ENCODE assay signal across 20 cellular contexts in genomic region chr7:1704326-1705241, GRCh38. TPM values are rescaled to one million over a fixed set of nuclear protein-coding genes. Genes with fewer than 3 reads are reported as not detected.
DNase-seq lines count a peak whose midpoint lies in the region; ATAC-seq and TF ChIP-seq lines count a peak whose summit lies in the region.
"Had no signal": no experiment of that assay in that cellular context is flagged by ENCODE, and none has a peak within 500 bp of the region (broad histone marks: within the 10 kb centered on the region; RNA-seq: fewer than 3 reads in every experiment).

No MANE protein-coding gene starts in this region.

- WGBS in endodermal cell (ENCODE audit: insufficient coverage in 1 of 2, insufficient read length in 1 of 2), 2 experiments, result 85 to 97% methylated on average over 4 to 23 of the region's 23 CpGs

- no peak overlapping the region for H3K27ac ChIP-seq in HCT116 (ENCODE audit: low read depth, low read length)
- no peak overlapping the region for H3K27ac ChIP-seq in endodermal cell (ENCODE audit: low read depth, low read length)
- H3K27ac ChIP-seq: C4-2B, gastroesophageal sphincter, SJCRH30 had no signal

- H2AFZ ChIP-seq in HCT116 (ENCODE audit: low read depth, low read length, poor library complexity, severe bottlenecking), result no peak overlapping the region

- no peak for TF ChIP-seq POLR2A in HCT116 (IDR thresholded peaks at IDR 0.05; ENCODE audit: borderline replicate concordance, extremely low read depth, insufficient read depth, insufficient read length)

- TF ChIP-seq RAD21 in HCT116 (IDR thresholded peaks at IDR 0.05; ENCODE audit: low read depth), result no peak

- no peaks in the 10 kb centered on the region for H3K9me2 ChIP-seq in HCT116 (ENCODE audit: insufficient read depth)

- H3K4me3 Mint-ChIP-seq in activated T-cell treated with anti-CD3 and anti-CD28 coated beads, Interleukin-2, amount 50 U/mL, for 24 hours, result no peak overlapping the region
- H3K4me3 Mint-ChIP-seq in activated T-cell treated with anti-CD3 and anti-CD28 coated beads, Interleukin-2, amount 50 U/mL, for 72 hours, result no peak overlapping the region
- no peak overlapping the region for H3K4me3 Mint-ChIP-seq in endodermal cell
- H3K4me3 Mint-ChIP-seq: activated naive CD4-positive, alpha-beta T cell treated with anti-CD3 and anti-CD28 coated beads, Interleukin-2, amount 50 U/mL, for 24 hours; brain had no signal

- CTCF ChIA-PET in HCT116 (lab: Charles Lee), result no interaction called here

- no peaks in the 10 kb centered on the region for H3K4me1 Mint-ChIP-seq in activated T-cell treated with anti-CD3 and anti-CD28 coated beads, Interleukin-2, amount 50 U/mL, for 24 hours (ENCODE audit: low read depth)
- H3K4me1 Mint-ChIP-seq in activated T-cell treated with anti-CD3 and anti-CD28 coated beads, Interleukin-2, amount 50 U/mL, for 72 hours (ENCODE audit: low read depth), result no peaks in the 10 kb centered on the region
- peaks cover 2% of the 10 kb centered on the region for H3K4me1 Mint-ChIP-seq in endodermal cell
- H3K4me1 Mint-ChIP-seq: activated naive CD4-positive, alpha-beta T cell treated with anti-CD3 and anti-CD28 coated beads, Interleukin-2, amount 50 U/mL, for 24 hours had no signal

- H3K9me3 Mint-ChIP-seq in activated T-cell treated with anti-CD3 and anti-CD28 coated beads, Interleukin-2, amount 50 U/mL, for 24 hours, result peaks cover 13% of the 10 kb centered on the region
- H3K9me3 Mint-ChIP-seq in activated T-cell treated with anti-CD3 and anti-CD28 coated beads, Interleukin-2, amount 50 U/mL, for 72 hours, result peaks cover 3 to 9% of the 10 kb centered on the region in 2 donors
- peaks cover 34% of the 10 kb centered on the region for H3K9me3 Mint-ChIP-seq in endodermal cell

- H3K4me3 ChIP-seq in HCT116 (replicated peaks in 1 of 2; ENCODE audit: low read depth in 1 of 2, low read length in 2 of 2) (no peak overlapping the region), endodermal cell (ENCODE audit: low read length) (no peak overlapping the region)
- H3K4me3 ChIP-seq: gastroesophageal sphincter, SJCRH30 had no signal

- no peaks in the 10 kb centered on the region for H3K4me1 ChIP-seq in HCT116 (ENCODE audit: control insufficient read depth in 1 of 2, insufficient read depth in 2 of 2, low read length in 2 of 2)
- no peaks in the 10 kb centered on the region for H3K4me1 ChIP-seq in endodermal cell (ENCODE audit: control insufficient read depth, insufficient read depth, low read length)
- H3K4me1 ChIP-seq: gastroesophageal sphincter, SJCRH30 had no signal

- H3K9ac ChIP-seq in HCT116 (ENCODE audit: low read length) (no peak overlapping the region), endodermal cell (ENCODE audit: extremely low read depth, low read length, poor library complexity, severe bottlenecking) (no peak overlapping the region)

- peak; percentile 11 for DNase-seq in activated T-cell treated with anti-CD3 and anti-CD28 coated beads, Interleukin-2, amount 50 U/mL, for 24 hours
- no peak for DNase-seq in activated T-cell treated with anti-CD3 and anti-CD28 coated beads, Interleukin-2, amount 50 U/mL, for 72 hours
- DNase-seq in HCT116 (ENCODE audit: low read depth, low spot score), result no peak
- DNase-seq in endodermal cell, result peak; percentile 51
- peak; percentile 49 for DNase-seq in sciatic nerve (ENCODE audit: low spot score)
- no peak for DNase-seq in stimulated activated CD4-positive, alpha-beta T cell treated with anti-CD3 and anti-CD28 coated beads, Interleukin-2, amount 100 ng/mL, for 24 hours
- DNase-seq: activated CD4-positive, alpha-beta T cell treated with anti-CD3 and anti-CD28 coated beads for 1 hour; NCI-H524 treated with DMSO at 0.1 percent for 48 hours; SJCRH30; stimulated activated CD4-positive, alpha-beta T cell treated with anti-CD3 and anti-CD28 coated beads, Interleukin-12 subunit alpha, Interleukin-12 subunit beta, amount 100 ng/mL, for 4 hours had no signal

- H3K79me2 ChIP-seq in HCT116 (ENCODE audit: insufficient read depth, low read length), result no peaks in the 10 kb centered on the region

- no peaks in the 10 kb centered on the region for H4K20me1 ChIP-seq in HCT116 (ENCODE audit: insufficient read depth)

- ATAC-seq in activated T-cell treated with anti-CD3 and anti-CD28 coated beads, Interleukin-2, amount 50 U/mL, for 72 hours (replicated peaks in 1 of 2), result no peak
- ATAC-seq in HCT116, result 0 out of 2 replicates have a peak, but pooled peaks have one; percentile 27
- no peak for ATAC-seq in sciatic nerve
- no peak for ATAC-seq in GM18498 (IDR thresholded peaks at IDR 0.05; ENCODE audit: unreplicated experiment)
- no peak for ATAC-seq in GM21717 (IDR thresholded peaks at IDR 0.05; ENCODE audit: unreplicated experiment)
- ATAC-seq: esophagus mucosa, gastroesophageal sphincter had no signal

- TF ChIP-seq CTCF in HCT116 (IDR thresholded peaks at IDR 0.05 in 2 of 3, conservative IDR thresholded peaks at IDR 0.05 in 1 of 3; ENCODE audit: borderline replicate concordance in 1 of 3, insufficient read depth in 1 of 3, low read depth in 2 of 3, low read length in 2 of 3) (no peak), endodermal cell (conservative IDR thresholded peaks at IDR 0.05) (no peak)

- H3K27ac Mint-ChIP-seq in activated T-cell treated with anti-CD3 and anti-CD28 coated beads, Interleukin-2, amount 50 U/mL, for 24 hours, result no peak overlapping the region
- H3K27ac Mint-ChIP-seq in activated T-cell treated with anti-CD3 and anti-CD28 coated beads, Interleukin-2, amount 50 U/mL, for 72 hours, result no peak overlapping the region
- no peak overlapping the region for H3K27ac Mint-ChIP-seq in endodermal cell
- H3K27ac Mint-ChIP-seq: activated naive CD4-positive, alpha-beta T cell treated with anti-CD3 and anti-CD28 coated beads, Interleukin-2, amount 50 U/mL, for 24 hours had no signal

- H3K36me3 ChIP-seq in HCT116 (ENCODE audit: control insufficient read depth in 1 of 2, insufficient read depth in 2 of 2, low read length in 2 of 2), result no peaks in the 10 kb centered on the region
- no peaks in the 10 kb centered on the region for H3K36me3 ChIP-seq in endodermal cell (ENCODE audit: control insufficient read depth, insufficient read depth, low read length)
- H3K36me3 ChIP-seq: gastroesophageal sphincter, SJCRH30 had no signal

- RAD21 ChIA-PET in HCT116 (lab: Charles Lee; ENCODE audit: low non-redundant PET in 1 of 2, low total read pairs in 2 of 2, uncharacterized antibody in 2 of 2, unreplicated experiment in 2 of 2), result no interaction called here

- intact Hi-C loops in HCT116 (cut with micrococcal nuclease) (no loop called here), sciatic nerve (cut with DNase I) (no loop called here)

- H3K27me3 ChIP-seq in HCT116 (ENCODE audit: insufficient read depth, low read length) (no peaks in the 10 kb centered on the region), endodermal cell (ENCODE audit: control insufficient read depth, insufficient read depth, low read length, poor library complexity, severe bottlenecking) (no peaks in the 10 kb centered on the region)
- H3K27me3 ChIP-seq: SJCRH30 had no signal

- BruUV-seq in HCT116 (replicated peaks; lab: Mats Ljungman, UMichigan), result no TSS peak

- H3K9me3 ChIP-seq in HCT116 (ENCODE audit: control insufficient read depth in 1 of 2, insufficient read depth in 1 of 2, low read depth in 1 of 2, low read length in 2 of 2) (peaks cover 4 to 8% of the 10 kb centered on the region in 2 experiments; a peak in 3 of 4 replicates), endodermal cell (ENCODE audit: control insufficient read depth, low read length) (peaks cover 18% of the 10 kb centered on the region)
- H3K9me3 ChIP-seq: SJCRH30 had no signal

- peaks cover 7% of the 10 kb centered on the region for H3K27me3 Mint-ChIP-seq in activated T-cell treated with anti-CD3 and anti-CD28 coated beads, Interleukin-2, amount 50 U/mL, for 24 hours
- no peaks in the 10 kb centered on the region for H3K27me3 Mint-ChIP-seq in activated T-cell treated with anti-CD3 and anti-CD28 coated beads, Interleukin-2, amount 50 U/mL, for 72 hours (ENCODE audit: low read depth)
- peaks cover 25% of the 10 kb centered on the region for H3K27me3 Mint-ChIP-seq in endodermal cell (ENCODE audit: insufficient read depth)

- H3K4me2 ChIP-seq in HCT116 (ENCODE audit: low read length), result no peak overlapping the region

- POLR2A ChIA-PET in HCT116 (lab: Charles Lee), result no interaction called here

- H3K36me3 Mint-ChIP-seq in activated T-cell treated with anti-CD3 and anti-CD28 coated beads, Interleukin-2, amount 50 U/mL, for 24 hours (ENCODE audit: low read depth), result no peaks in the 10 kb centered on the region
- H3K36me3 Mint-ChIP-seq in activated T-cell treated with anti-CD3 and anti-CD28 coated beads, Interleukin-2, amount 50 U/mL, for 72 hours (ENCODE audit: insufficient read depth in 2 of 2), result peaks cover 4 to 5% of the 10 kb centered on the region in 2 donors
- peaks cover 15% of the 10 kb centered on the region for H3K36me3 Mint-ChIP-seq in endodermal cell (ENCODE audit: low read depth)

TF ChIP-seq in HCT116, 20 proteins besides CTCF, POLR2A, EP300 and RAD21 (continues in another document):
- no peak for TF ChIP-seq CBX3 (IDR thresholded peaks at IDR 0.05; ENCODE audit: low read depth)
- no peak for TF ChIP-seq CEBPB (IDR thresholded peaks at IDR 0.05; ENCODE audit: low read depth)
- no peak for TF ChIP-seq SP1 (IDR thresholded peaks at IDR 0.05; ENCODE audit: low read depth)
- TF ChIP-seq POLR2AphosphoS5 (IDR thresholded peaks at IDR 0.05; ENCODE audit: low read depth, low read length), result no peak
- TF ChIP-seq SIN3A (IDR thresholded peaks at IDR 0.05; ENCODE audit: low read depth), result no peak
- TF ChIP-seq JUND (IDR thresholded peaks at IDR 0.05), result no peak
- TF ChIP-seq YY1 (IDR thresholded peaks at IDR 0.05; ENCODE audit: extremely low read depth, insufficient replicate concordance, low read depth, low read length), result no peak
- TF ChIP-seq FOSL1 (IDR thresholded peaks at IDR 0.05; ENCODE audit: low read depth), result no peak
- TF ChIP-seq EGR1 (IDR thresholded peaks at IDR 0.05; ENCODE audit: low read depth), result no peak
- TF ChIP-seq ATF3 (IDR thresholded peaks at IDR 0.05), result no peak
- TF ChIP-seq ELF1 (IDR thresholded peaks at IDR 0.05; ENCODE audit: borderline replicate concordance, low read depth), result no peak

RNA-seq across cellular contexts. Expression of gene ELFN1, which starts 34.5 kb away (rescaled TPM):
- not detected for total RNA-seq in activated T-cell treated with anti-CD3 and anti-CD28 coated beads, Interleukin-2, amount 50 U/mL, for 72 hours
- total RNA-seq in HCT116 (2021; ENCODE audit: unreplicated experiment) (4.4 TPM), endodermal cell (1 to 10 TPM; 2.1 to 5.0 TPM), sciatic nerve (2.4 TPM)
- 3.2 and 3.5 TPM in 2 replicates for polyA plus RNA-seq in HCT116 (2012)
- polyA plus RNA-seq in endodermal cell (2013, experiment 1 of 2), result 13.6 TPM
- 12.4 TPM for polyA plus RNA-seq in endodermal cell (2013, experiment 2 of 2)
- total RNA-seq: A673, myocyte, OCI-LY7 had no signal

Comparison
In these comparisons a context has a peak if more than half of its experiments do, and no peak if none do; other contexts are left out.
1. DNase-seq: peak in activated T-cell treated with anti-CD3 and anti-CD28 coated beads, Interleukin-2, amount 50 U/mL, for 24 hours (single experiment), endodermal cell (single experiment) and sciatic nerve (single experiment); none in activated T-cell treated with anti-CD3 and anti-CD28 coated beads, Interleukin-2, amount 50 U/mL, for 72 hours (0 of 2), HCT116 (single experiment) and stimulated activated CD4-positive, alpha-beta T cell treated with anti-CD3 and anti-CD28 coated beads, Interleukin-2, amount 100 ng/mL, for 24 hours (0 of 2).